In genomic region chr5:140672455-140673186, GRCh38 we compare ENCODE assay signal across 2 cellular contexts.
TF ChIP-seq lines count a peak whose summit lies in the region.

No MANE protein-coding gene starts in this region.

TF ChIP-seq in IMR-90, 13 proteins besides CTCF, POLR2A, EP300 and RAD21 (continued from another document):
- TF ChIP-seq NFE2L2 (IDR thresholded peaks at IDR 0.05; ENCODE audit: low read depth, low read length): no peak

TF ChIP-seq in HEK293T, 16 proteins besides CTCF, POLR2A, EP300 and RAD21 (continued from another document):
- TF ChIP-seq L3MBTL2 (conservative IDR thresholded peaks at IDR 0.05) (no peak), SP1 (IDR thresholded peaks at IDR 0.05) (no peak), CTBP1 (IDR thresholded peaks at IDR 0.05; ENCODE audit: borderline replicate concordance) (no peak)
